21 cellular contexts compared by ENCODE assay signal in the genomic region with DNA sequence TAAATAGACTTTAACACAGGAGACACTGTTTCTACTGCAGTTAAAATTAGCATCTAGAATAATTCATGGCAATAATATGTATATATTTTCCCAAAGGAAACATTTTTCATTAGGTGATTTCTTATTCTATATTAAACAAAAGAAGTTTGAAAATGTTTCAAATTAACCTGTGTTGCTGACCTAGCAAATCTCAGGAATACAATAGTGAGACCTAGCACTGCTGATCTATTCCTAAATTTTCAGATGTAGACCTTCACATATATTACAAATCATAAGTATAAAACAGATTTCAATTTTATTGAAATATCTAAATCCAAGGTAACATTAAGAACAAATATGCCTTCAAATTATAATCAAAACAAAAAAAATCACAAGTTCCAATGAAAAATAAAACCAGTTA. TPM values are rescaled to one million over a fixed set of nuclear protein-coding genes. Genes with fewer than 3 reads are reported as not detected.
A peak's percentile ranks its signal among the peaks of the same experiment; 100 is the strongest.
DNase-seq lines count a peak whose midpoint lies in the region; ATAC-seq, FAIRE-seq and TF ChIP-seq lines count a peak whose summit lies in the region.
"Had no signal": no experiment of that assay in that cellular context is flagged by ENCODE, and none has a peak within 500 bp of the region (broad histone marks: within the 10 kb centered on the region; RNA-seq: fewer than 3 reads in every experiment).

No MANE protein-coding gene starts in this region.

- peaks cover 50% of the 10 kb centered on the region for H3K36me3 Mint-ChIP-seq in activated naive CD4-positive, alpha-beta T cell treated with anti-CD3 and anti-CD28 coated beads for 36 hours (ENCODE audit: low read depth)

- no peak overlapping the region for H3K4me3 Mint-ChIP-seq in activated naive CD4-positive, alpha-beta T cell treated with anti-CD3 and anti-CD28 coated beads for 36 hours
- H3K4me3 Mint-ChIP-seq: CD4-positive, alpha-beta memory T cell; GM23338; H9 had no signal

- POLR2A ChIA-PET in HepG2 (lab: Yijun Ruan, JAX), result no interaction called here

- H3K27me3 ChIP-seq in HepG2 (ENCODE audit: control insufficient read depth in 1 of 2, insufficient read depth in 2 of 2, low read length in 2 of 2) (no peaks in the 10 kb centered on the region), right lobe of liver (no peaks in the 10 kb centered on the region), small intestine (ENCODE audit: control insufficient read depth in 2 of 2, insufficient read depth in 2 of 2, low read length in 2 of 2) (no peaks in the 10 kb centered on the region)

- BruUV-seq in HepG2 (replicated peaks; lab: Mats Ljungman, UMichigan), result no TSS peak

- H3K9me3 ChIP-seq in HepG2 (ENCODE audit: low read length) (no peaks in the 10 kb centered on the region), right lobe of liver (no peaks in the 10 kb centered on the region), small intestine (ENCODE audit: control insufficient read depth, low read depth) (no peaks in the 10 kb centered on the region)

- no peak for TF ChIP-seq POLR2A in HepG2 (IDR thresholded peaks at IDR 0.05; ENCODE audit: insufficient read depth in 1 of 2, low read depth in 2 of 2, low read length in 2 of 2)
- TF ChIP-seq POLR2A in right lobe of liver (IDR thresholded peaks at IDR 0.05), result no peak

- H3K9me3 Mint-ChIP-seq in activated naive CD4-positive, alpha-beta T cell treated with anti-CD3 and anti-CD28 coated beads for 36 hours, result peaks cover 12% of the 10 kb centered on the region
- H3K9me3 Mint-ChIP-seq: H9 had no signal

- H3K27ac ChIP-seq in HepG2 (ENCODE audit: extremely low read length, insufficient read depth, low read length), result no peak overlapping the region
- H3K27ac ChIP-seq in right lobe of liver, result no peak overlapping the region
- H3K27ac ChIP-seq in small intestine (ENCODE audit: low read depth in 1 of 2, low read length in 1 of 2), result no peak overlapping the region
- H3K27ac ChIP-seq: 22Rv1 had no signal

- H3K27ac Mint-ChIP-seq in activated naive CD4-positive, alpha-beta T cell treated with anti-CD3 and anti-CD28 coated beads for 36 hours, result no peak overlapping the region
- H3K27ac Mint-ChIP-seq: CD4-positive, alpha-beta memory T cell; GM23338; H9 had no signal

- TF ChIP-seq CTCF in HepG2 (CRISPR knock-in tag; IDR thresholded peaks at IDR 0.05) (no peak), right lobe of liver (IDR thresholded peaks at IDR 0.05) (no peak)

- TF ChIP-seq EP300 in HepG2 (IDR thresholded peaks at IDR 0.05; ENCODE audit: low read depth in 2 of 2, low read length in 2 of 2) (no peak), HepG2 (CRISPR knock-in tag; IDR thresholded peaks at IDR 0.05; ENCODE audit: borderline replicate concordance) (no peak)

- CTCF ChIA-PET in HepG2 (lab: Yijun Ruan, JAX; ENCODE audit: low intra/inter-chr PET ratio, low total read pairs), result no interaction called here
- CTCF ChIA-PET in activated naive CD4-positive, alpha-beta T cell treated with anti-CD3 and anti-CD28 coated beads for 36 hours (lab: Charles Lee), result no interaction called here

- H3K4me3 ChIP-seq in HepG2 (replicated peaks in 1 of 3; ENCODE audit: insufficient read depth in 1 of 3, low read depth in 2 of 3, low read length in 3 of 3), result no peak overlapping the region
- H3K4me3 ChIP-seq in right lobe of liver, result no peak overlapping the region
- H3K4me3 ChIP-seq in small intestine (ENCODE audit: low read depth in 1 of 2, low read length in 2 of 2), result no peak overlapping the region
- H3K4me3 ChIP-seq: GM23338 had no signal

- in situ Hi-C loops in HepG2 (cut with HindIII; ENCODE audit: extremely low pct_ligation_motif_present, low pct_unique_long_range_greater_than_20kb), result no loop called here

- H3K4me1 Mint-ChIP-seq in activated naive CD4-positive, alpha-beta T cell treated with anti-CD3 and anti-CD28 coated beads for 36 hours (ENCODE audit: low read depth), result no peaks in the 10 kb centered on the region
- H3K4me1 Mint-ChIP-seq: GM23338 had no signal

- H3K9ac ChIP-seq in HepG2 (ENCODE audit: insufficient read depth, low read depth, low read length), result no peak overlapping the region

- DNase-seq in HepG2 (ENCODE audit: low spot score) (no peak), right lobe of liver (no peak), RCC 7860 (ENCODE audit: low spot score) (no peak), small intestine (no peak), globus pallidus (ENCODE audit: low spot score) (no peak)
- DNase-seq in activated naive CD4-positive, alpha-beta T cell treated with anti-CD3 and anti-CD28 coated beads for 36 hours, result no peak
- DNase-seq in activated CD4-positive, CD25-positive, alpha-beta regulatory T cell (lab: John Stamatoyannopoulos, UW), result no peak
- DNase-seq: C1 segment of cervical spinal cord; Calu3; CD4-positive, alpha-beta memory T cell; COR-L47; DMS153; DND-41; GF-D8; H9 had no signal

- ATAC-seq in HepG2 (no peak), right lobe of liver (no peak)
- ATAC-seq: GM23338, HCT116 had no signal

- no peak overlapping the region for H2AFZ ChIP-seq in HepG2 (ENCODE audit: low read length)
- H2AFZ ChIP-seq: GM23338 had no signal

- no peaks in the 10 kb centered on the region for H3K27me3 Mint-ChIP-seq in activated naive CD4-positive, alpha-beta T cell treated with anti-CD3 and anti-CD28 coated beads for 36 hours (ENCODE audit: low read depth)
- H3K27me3 Mint-ChIP-seq: CD4-positive, alpha-beta memory T cell had no signal

- no peaks in the 10 kb centered on the region for H4K20me1 ChIP-seq in HepG2 (ENCODE audit: insufficient read depth, low read length)

- FAIRE-seq in HepG2 (lab: Jason Lieb, UNC) (no peak), RCC 7860 (lab: Jason Lieb, UNC) (peak; percentile 81), colon (lab: Jason Lieb, UNC) (peak; percentile 91), small intestine (lab: Jason Lieb, UNC) (peak; percentile 70)
- FAIRE-seq: GM12891, GM18507 had no signal

- no peaks in the 10 kb centered on the region; a peak in 1 of 5 replicates for H3K36me3 ChIP-seq in HepG2 (replicated peaks in 1 of 2; ENCODE audit: control insufficient read depth in 1 of 2, insufficient read depth in 2 of 2, low read length in 2 of 2)
- H3K36me3 ChIP-seq in right lobe of liver, result peaks cover 0 to 22% (median 4%) of the 10 kb centered on the region in 4 donors
- H3K36me3 ChIP-seq in small intestine (ENCODE audit: control insufficient read depth in 2 of 2, insufficient read depth in 2 of 2, low read length in 2 of 2), result peaks cover 2 to 4% of the 10 kb centered on the region in 2 donors

- intact Hi-C loops in HepG2 (cut with micrococcal nuclease; ENCODE audit: unreplicated experiment) (no loop called here), right lobe of liver (cut with DNase I) (no loop called here)
- intact Hi-C loops in activated naive CD4-positive, alpha-beta T cell treated with anti-CD3 and anti-CD28 coated beads for 36 hours (cut with micrococcal nuclease), result no loop called here

- no peak for TF ChIP-seq RAD21 in HepG2 (CRISPR knock-in tag; IDR thresholded peaks at IDR 0.05)

- no peak overlapping the region for H3K4me2 ChIP-seq in HepG2 (ENCODE audit: low read depth, low read length)
- H3K4me2 ChIP-seq: GM23338 had no signal

- H3K4me1 ChIP-seq in HepG2 (ENCODE audit: insufficient read depth, low read length) (peaks cover 25% of the 10 kb centered on the region), right lobe of liver (no peaks in the 10 kb centered on the region), small intestine (ENCODE audit: control insufficient read depth in 2 of 2, insufficient read depth in 1 of 2, low read depth in 1 of 2, low read length in 1 of 2) (no peaks in the 10 kb centered on the region)

- H3K79me2 ChIP-seq in HepG2 (ENCODE audit: insufficient read depth, low read length), result no peaks in the 10 kb centered on the region

RNA-seq across cellular contexts. Expression of gene LMBRD2, which starts 15.1 kb away (rescaled TPM):
- total RNA-seq in HepG2 (2016; rRNA removed; fragmentation: Illumina TruSeq; extraction: Trizol), result 1.8 and 4.7 TPM in 2 replicates
- total RNA-seq in HepG2 (2016; cell fraction: cytosol; rRNA removed; fragmentation: Illumina TruSeq; extraction: Trizol; ENCODE audit: low read depth), result 0.51 and 0.88 TPM in 2 replicates
- total RNA-seq in HepG2 (2016; cell fraction: insoluble cytoplasmic fraction; rRNA removed; fragmentation: Illumina TruSeq; extraction: Trizol), result 1.9 and 2.6 TPM in 2 replicates
- 0.83 and 1.1 TPM in 2 replicates for total RNA-seq in HepG2 (2016; cell fraction: membrane; rRNA removed; fragmentation: Illumina TruSeq; extraction: Trizol)
- total RNA-seq in HepG2 (2016; cell fraction: nucleus; rRNA removed; fragmentation: Illumina TruSeq; extraction: Trizol), result 6.0 and 7.7 TPM in 2 replicates
- 2.0 TPM in 2 replicates for polyA plus RNA-seq in HepG2 (2011; rRNA removed)
- 0.43 and 0.82 TPM in 2 replicates for polyA plus RNA-seq in HepG2 (2011; cell fraction: cytosol; rRNA removed)
- polyA plus RNA-seq in HepG2 (2011; cell fraction: nucleus; rRNA removed), result 2.0 and 2.2 TPM in 2 replicates
- polyA plus RNA-seq in HepG2 (2012), result 2.1 and 2.8 TPM in 2 replicates
- 0.12 and 0.41 TPM in 2 replicates for polyA plus RNA-seq in HepG2 (2016; cell fraction: cytosol; fragmentation: Illumina TruSeq; extraction: Trizol; ENCODE audit: low read depth)
- polyA plus RNA-seq in HepG2 (2016; cell fraction: insoluble cytoplasmic fraction; fragmentation: Illumina TruSeq; extraction: Trizol; ENCODE audit: low read depth), result 1.1 and 1.2 TPM in 2 replicates
- 0.27 and 0.40 TPM in 2 replicates for polyA plus RNA-seq in HepG2 (2016; cell fraction: membrane; fragmentation: Illumina TruSeq; extraction: Trizol; ENCODE audit: low read depth)
- polyA plus RNA-seq in HepG2 (2016; cell fraction: nucleus; fragmentation: Illumina TruSeq; extraction: Trizol; ENCODE audit: insufficient read depth, low read depth), result 4.2 and 5.2 TPM in 2 replicates
- polyA minus RNA-seq in HepG2 (2011; rRNA and poly(A)+ RNA removed; ENCODE audit: low replicate concordance), result 3.3 and 13.6 TPM in 2 replicates
- 2.8 and 4.0 TPM in 2 replicates for polyA minus RNA-seq in HepG2 (2011; cell fraction: cytosol; rRNA and poly(A)+ RNA removed)
- polyA minus RNA-seq in HepG2 (2011; cell fraction: nucleus; rRNA and poly(A)+ RNA removed), result 6.8 and 9.4 TPM in 2 replicates
- total RNA-seq in right lobe of liver, result 10 to 100 TPM in 5 of 6 experiments, 1 to 10 TPM in 1; 8.0 to 13.0 (median 10.5) TPM
- polyA plus RNA-seq in small intestine, result 1 to 10 TPM; 1.6 to 4.7 (median 2.2) TPM
- total RNA-seq in activated naive CD4-positive, alpha-beta T cell treated with anti-CD3 and anti-CD28 coated beads for 36 hours, result 1 to 10 TPM; 7.6 to 8.0 TPM

RNA-seq across cellular contexts. Expression of gene SKP2, which starts 15.3 kb away (rescaled TPM):
- total RNA-seq in HepG2 (2016; rRNA removed; fragmentation: Illumina TruSeq; extraction: Trizol) (84.1 and 121 TPM in 2 replicates), right lobe of liver (10 to 100 TPM; 11.8 to 25.0 (median 17.3) TPM)
- total RNA-seq in HepG2 (2016; cell fraction: cytosol; rRNA removed; fragmentation: Illumina TruSeq; extraction: Trizol; ENCODE audit: low read depth), result 34.3 and 35.7 TPM in 2 replicates
- total RNA-seq in HepG2 (2016; cell fraction: insoluble cytoplasmic fraction; rRNA removed; fragmentation: Illumina TruSeq; extraction: Trizol), result 83.8 and 119 TPM in 2 replicates
- 103 and 105 TPM in 2 replicates for total RNA-seq in HepG2 (2016; cell fraction: membrane; rRNA removed; fragmentation: Illumina TruSeq; extraction: Trizol)
- total RNA-seq in HepG2 (2016; cell fraction: nucleus; rRNA removed; fragmentation: Illumina TruSeq; extraction: Trizol), result 51.9 and 54.0 TPM in 2 replicates
- polyA plus RNA-seq in HepG2 (2011; rRNA removed) (24.7 and 29.6 TPM in 2 replicates), small intestine (10 to 100 TPM in 1 of 3 donors, 1 to 10 TPM in 2; 1.4 to 10.0 (median 5.8) TPM)
- 20.2 and 23.0 TPM in 2 replicates for polyA plus RNA-seq in HepG2 (2011; cell fraction: cytosol; rRNA removed)
- 19.4 and 21.5 TPM in 2 replicates for polyA plus RNA-seq in HepG2 (2011; cell fraction: nucleus; rRNA removed)
- polyA plus RNA-seq in HepG2 (2012), result 16.6 and 29.1 TPM in 2 replicates
- 24.9 and 29.5 TPM in 2 replicates for polyA plus RNA-seq in HepG2 (2016; cell fraction: cytosol; fragmentation: Illumina TruSeq; extraction: Trizol; ENCODE audit: low read depth)
- polyA plus RNA-seq in HepG2 (2016; cell fraction: insoluble cytoplasmic fraction; fragmentation: Illumina TruSeq; extraction: Trizol; ENCODE audit: low read depth), result 84.4 and 87.1 TPM in 2 replicates
- 49.9 and 54.3 TPM in 2 replicates for polyA plus RNA-seq in HepG2 (2016; cell fraction: membrane; fragmentation: Illumina TruSeq; extraction: Trizol; ENCODE audit: low read depth)
- polyA plus RNA-seq in HepG2 (2016; cell fraction: nucleus; fragmentation: Illumina TruSeq; extraction: Trizol; ENCODE audit: insufficient read depth, low read depth), result 55.5 and 56.1 TPM in 2 replicates
- 46.3 and 180 TPM in 2 replicates for polyA minus RNA-seq in HepG2 (2011; rRNA and poly(A)+ RNA removed; ENCODE audit: low replicate concordance)
- 23.5 and 24.9 TPM in 2 replicates for polyA minus RNA-seq in HepG2 (2011; cell fraction: cytosol; rRNA and poly(A)+ RNA removed)
- 30.7 and 31.5 TPM in 2 replicates for polyA minus RNA-seq in HepG2 (2011; cell fraction: nucleus; rRNA and poly(A)+ RNA removed)
- 10 to 100 TPM; 44.4 to 48.1 TPM for total RNA-seq in activated naive CD4-positive, alpha-beta T cell treated with anti-CD3 and anti-CD28 coated beads for 36 hours
